ENCODE assay signal across 11 cellular contexts in genomic region chr1:36124404-36125128, GRCh38. TPM values are rescaled to one million over a fixed set of nuclear protein-coding genes. Genes with fewer than 3 reads are reported as not detected.
DNase-seq lines count a peak whose midpoint lies in the region; ATAC-seq and TF ChIP-seq lines count a peak whose summit lies in the region.
"Had no signal": no experiment of that assay in that cellular context is flagged by ENCODE, and none has a peak within 500 bp of the region (broad histone marks: within the 10 kb centered on the region; RNA-seq: fewer than 3 reads in every experiment).

No MANE protein-coding gene starts in this region.

- no peaks in the 10 kb centered on the region for H3K36me3 ChIP-seq in heart left ventricle
- H3K36me3 ChIP-seq in uterus, result no peaks in the 10 kb centered on the region
- no peaks in the 10 kb centered on the region for H3K36me3 ChIP-seq in mucosa of descending colon (ENCODE audit: low read depth)
- H3K36me3 ChIP-seq in adrenal gland (replicated peaks in 1 of 2), result no peaks in the 10 kb centered on the region
- H3K36me3 ChIP-seq: pancreas had no signal

- H3K27ac Mint-ChIP-seq in chondrocyte (ENCODE audit: unreplicated experiment) (no peak overlapping the region), natural killer cell (no peak overlapping the region)

- H3K36me3 Mint-ChIP-seq in chondrocyte (ENCODE audit: low read depth) (no peaks in the 10 kb centered on the region), natural killer cell (no peaks in the 10 kb centered on the region)

- H3K9me3 Mint-ChIP-seq in chondrocyte (ENCODE audit: low read depth), result no peaks in the 10 kb centered on the region
- H3K9me3 Mint-ChIP-seq in natural killer cell, result no peaks in the 10 kb centered on the region

- intact Hi-C loops in heart left ventricle (cut with DNase I) (no loop called here), Right ventricle myocardium superior (cut with DNase I) (no loop called here), natural killer cell (cut with micrococcal nuclease) (no loop called here), uterus (cut with DNase I; ENCODE audit: low total_unique reads) (loop anchor here (10.0 kb wide), 1 partner anchor 300 kb away; no protein-coding TSS in a partner anchor), mucosa of descending colon (cut with DNase I, micrococcal nuclease) (no loop called here), adrenal gland (cut with DNase I) (no loop called here)

- 22 to 59% (median 25%) methylated on average over 15 to 42 of the region's 42 CpGs for WGBS in heart left ventricle, 4 donors
- 24 to 67% (median 46%) methylated on average over 11 to 42 of the region's 42 CpGs for WGBS in adrenal gland, 4 donors

- TF ChIP-seq CTCF in heart left ventricle (IDR thresholded peaks at IDR 0.05) (no peak), chondrocyte (IDR thresholded peaks at IDR 0.05) (no peak), natural killer cell (IDR thresholded peaks at IDR 0.05) (no peak), uterus (IDR thresholded peaks at IDR 0.05) (no peak), mucosa of descending colon (IDR thresholded peaks at IDR 0.05) (no peak), adrenal gland (IDR thresholded peaks at IDR 0.05) (no peak)

- H3K4me3 ChIP-seq in heart left ventricle (peak overlapping the region in 8 of 12 donors; percentile 15 to 52 (median 42)), uterus (peak overlapping the region; percentile 9 to 46), mucosa of descending colon (no peak overlapping the region), adrenal gland (peak overlapping the region in 1 of 4 donors; percentile 51)
- H3K4me3 ChIP-seq: body of pancreas had no signal

- peaks cover 0 to 35% (median 0%) of the 10 kb centered on the region in 12 donors for H3K4me1 ChIP-seq in heart left ventricle
- peaks cover 0 to 6% of the 10 kb centered on the region in 2 donors for H3K4me1 ChIP-seq in uterus
- H3K4me1 ChIP-seq in mucosa of descending colon (ENCODE audit: low read depth), result peaks cover 8% of the 10 kb centered on the region
- H3K4me1 ChIP-seq in adrenal gland (replicated peaks in 1 of 2), result peaks cover 0 to 6% of the 10 kb centered on the region in 2 donors
- H3K4me1 ChIP-seq: pancreas had no signal

- no peak for ATAC-seq in heart left ventricle
- ATAC-seq in Right ventricle myocardium superior (ENCODE audit: poor library complexity), result no peak
- ATAC-seq in natural killer cell, result no peak
- no peak for ATAC-seq in mucosa of descending colon

- peaks cover 0 to 18% (median 0%) of the 10 kb centered on the region in 9 donors for H3K27me3 ChIP-seq in heart left ventricle
- peaks cover 0 to 3% of the 10 kb centered on the region in 2 donors for H3K27me3 ChIP-seq in uterus
- H3K27me3 ChIP-seq in adrenal gland, result peaks cover 3% of the 10 kb centered on the region
- H3K27me3 ChIP-seq: pancreas had no signal

- peaks cover 45% of the 10 kb centered on the region for H3K4me1 Mint-ChIP-seq in chondrocyte (ENCODE audit: low read depth)
- H3K4me1 Mint-ChIP-seq in natural killer cell, result peaks cover 6 to 36% of the 10 kb centered on the region in 2 donors

- H3K27me3 Mint-ChIP-seq in chondrocyte (ENCODE audit: low read depth) (peaks cover 2% of the 10 kb centered on the region), natural killer cell (ENCODE audit: low read depth in 2 of 2) (peaks cover 30 to 39% of the 10 kb centered on the region in 2 donors)

- H3K27ac ChIP-seq in heart left ventricle (peak overlapping the region in 1 of 12 donors; percentile 57), uterus (peak overlapping the region; percentile 41 to 69), adrenal gland (no peak overlapping the region)
- H3K27ac ChIP-seq: body of pancreas, pancreas had no signal

- H3K9me3 ChIP-seq in heart left ventricle, result no peaks in the 10 kb centered on the region
- no peaks in the 10 kb centered on the region for H3K9me3 ChIP-seq in uterus
- H3K9me3 ChIP-seq in mucosa of descending colon, result no peaks in the 10 kb centered on the region
- no peaks in the 10 kb centered on the region for H3K9me3 ChIP-seq in adrenal gland (replicated peaks in 1 of 3)
- H3K9me3 ChIP-seq: body of pancreas, pancreas had no signal

- TF ChIP-seq POLR2A in heart left ventricle (IDR thresholded peaks at IDR 0.05) (no peak), uterus (IDR thresholded peaks at IDR 0.05) (no peak), adrenal gland (IDR thresholded peaks at IDR 0.05) (no peak)

- no peak for DNase-seq in heart left ventricle
- no peak for DNase-seq in Right ventricle myocardium superior
- no peak for DNase-seq in chondrocyte (ENCODE audit: low spot score)
- no peak for DNase-seq in natural killer cell
- no peak for DNase-seq in uterus
- DNase-seq in KG1 (lab: John Stamatoyannopoulos, UW), result no peak
- no peak for DNase-seq in mucosa of descending colon
- DNase-seq in adrenal gland, result no peak
- DNase-seq: AML-193 had no signal

- peak overlapping the region; percentile 69 for H3K4me3 Mint-ChIP-seq in chondrocyte (ENCODE audit: unreplicated experiment)
- H3K4me3 Mint-ChIP-seq in natural killer cell, result peak overlapping the region; percentile 72

RNA-seq across cellular contexts. Expression of gene COL8A2, which starts 0.5 kb away (rescaled TPM):
- 1 to 10 TPM in 5 of 9 donors, under 1 TPM in 4; 0.33 to 2.6 (median 1.1) TPM for total RNA-seq in heart left ventricle
- under 1 TPM; 0.34 to 0.53 TPM for polyA plus RNA-seq in heart left ventricle
- total RNA-seq in Right ventricle myocardium superior, result 1.4 TPM
- 10.8 to 18.1 TPM (median 17.4 TPM) in 3 replicates for total RNA-seq in chondrocyte
- total RNA-seq in natural killer cell, result under 1 TPM; 0.09 to 0.20 (median 0.14) TPM
- total RNA-seq in uterus, result 10 to 100 TPM in 1 of 4 donors, 1 to 10 TPM in 3; 1.2 to 16.6 (median 5.8) TPM
- total RNA-seq in mucosa of descending colon, result 1 to 10 TPM in 2 of 3 donors, under 1 TPM in 1; 0.58 to 4.5 (median 1.5) TPM
- 1 to 10 TPM in 6 of 8 donors, under 1 TPM in 2; 0.74 to 6.6 (median 2.8) TPM for total RNA-seq in adrenal gland
- 1 to 10 TPM in 2 of 3 donors, under 1 TPM in 1; 0.66 to 2.3 (median 1.2) TPM for polyA plus RNA-seq in adrenal gland

RNA-seq across cellular contexts. Expression of gene TRAPPC3, which starts 24.7 kb away (rescaled TPM):
- total RNA-seq in heart left ventricle, result 10 to 100 TPM; 45.3 to 77.2 (median 52.9) TPM
- 10 to 100 TPM; 40.8 to 89.6 TPM for polyA plus RNA-seq in heart left ventricle
- 59.6 TPM for total RNA-seq in Right ventricle myocardium superior
- total RNA-seq in chondrocyte, result 67.7 to 74.5 TPM (median 69.7 TPM) in 3 replicates
- total RNA-seq in natural killer cell, result 10 to 100 TPM; 28.0 to 34.7 (median 34.3) TPM
- total RNA-seq in uterus, result 10 to 100 TPM; 10.6 to 70.6 (median 38.1) TPM
- 10 to 100 TPM; 55.7 to 86.6 (median 57.7) TPM for total RNA-seq in mucosa of descending colon
- total RNA-seq in adrenal gland, result 100 to 1,000 TPM in 6 of 8 donors, 10 to 100 TPM in 2; 74.6 to 182 (median 133) TPM
- 100 to 1,000 TPM in 1 of 3 donors, 10 to 100 TPM in 2; 54.0 to 106 (median 65.1) TPM for polyA plus RNA-seq in adrenal gland

RNA-seq across cellular contexts. Expression of gene MAP7D1, which starts 31.4 kb away (rescaled TPM):
- total RNA-seq in heart left ventricle (100 to 1,000 TPM; 249 to 706 (median 328) TPM), Right ventricle myocardium superior (390 TPM), chondrocyte (159 to 177 TPM (median 173 TPM) in 3 replicates), natural killer cell (100 to 1,000 TPM; 213 to 232 (median 230) TPM), uterus (100 to 1,000 TPM in 1 of 4 donors, 10 to 100 TPM in 3; 53.5 to 115 (median 77.3) TPM), mucosa of descending colon (100 to 1,000 TPM in 1 of 3 donors, 10 to 100 TPM in 2; 41.5 to 161 (median 61.9) TPM), adrenal gland (100 to 1,000 TPM in 1 of 8 donors, 10 to 100 TPM in 7; 60.2 to 121 (median 76.8) TPM)
- polyA plus RNA-seq in heart left ventricle (100 to 1,000 TPM; 236 to 331 TPM), adrenal gland (10 to 100 TPM; 39.7 to 79.9 (median 47.2) TPM)

RNA-seq across cellular contexts. Expression of gene ADPRS, which starts 35.9 kb away (rescaled TPM):
- total RNA-seq in heart left ventricle (10 to 100 TPM; 11.3 to 49.0 (median 16.9) TPM), Right ventricle myocardium superior (19.1 TPM), chondrocyte (24.0 to 26.9 TPM (median 26.8 TPM) in 3 replicates), natural killer cell (10 to 100 TPM in 2 of 3 donors, 1 to 10 TPM in 1; 9.6 to 15.9 (median 12.4) TPM), uterus (10 to 100 TPM in 3 of 4 donors, 1 to 10 TPM in 1; 9.2 to 23.7 (median 17.2) TPM), mucosa of descending colon (10 to 100 TPM; 17.8 to 24.5 (median 18.0) TPM), adrenal gland (10 to 100 TPM; 43.3 to 84.5 (median 54.8) TPM)
- polyA plus RNA-seq in heart left ventricle (10 to 100 TPM; 23.2 to 31.2 TPM), adrenal gland (10 to 100 TPM; 40.1 to 42.3 (median 40.7) TPM)

RNA-seq across cellular contexts. Expression of gene TEKT2, which starts 40.7 kb away (rescaled TPM):
- total RNA-seq in heart left ventricle (under 1 TPM in 3 of 9 donors, not detected in 6; 0.17 to 0.23 (median 0.20) TPM), Right ventricle myocardium superior (not detected), chondrocyte (0.17 TPM in 1 of 3 replicates, not detected in the others), natural killer cell (under 1 TPM in 2 of 3 donors, not detected in 1; 0.24 to 0.35 TPM), uterus (1 to 10 TPM in 2 of 4 donors, under 1 TPM in 1, not detected in 1; 0.77 to 7.5 (median 1.2) TPM), mucosa of descending colon (under 1 TPM in 2 of 3 donors, not detected in 1; 0.19 to 0.32 TPM), adrenal gland (1 to 10 TPM in 1 of 8 donors, under 1 TPM in 3, not detected in 4; 0.18 to 1.2 (median 0.72) TPM)
- polyA plus RNA-seq in heart left ventricle (under 1 TPM in 1 of 2 donors, not detected in 1; 0.07 TPM), adrenal gland (1 to 10 TPM in 2 of 3 donors, under 1 TPM in 1; 0.40 to 4.0 (median 1.4) TPM)

Comparison
In these comparisons a context has a peak if more than half of its experiments do, and no peak if none do; other contexts are left out.
1. H3K27ac ChIP-seq: peak in uterus (2 of 2); none in adrenal gland (0 of 5).